In the genomic region with DNA sequence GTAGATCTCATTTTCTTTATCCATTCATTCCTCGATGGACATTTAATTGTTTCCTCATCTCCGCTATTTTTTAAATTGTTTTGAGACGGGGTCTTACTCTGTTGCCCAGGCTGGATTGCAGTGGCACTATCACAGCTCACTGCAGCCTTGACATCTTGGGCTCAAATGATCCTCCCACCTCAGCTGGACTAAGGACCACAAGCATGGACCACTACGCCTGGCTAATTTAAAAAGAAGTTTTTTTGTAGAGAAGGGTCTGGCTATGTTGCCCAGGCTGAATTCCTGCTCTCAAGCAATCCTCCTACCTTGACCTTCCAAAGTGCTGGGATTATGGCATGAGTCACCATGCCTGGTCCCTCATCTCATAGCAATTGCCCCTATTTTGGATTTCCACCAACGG, we compare ENCODE assay signal across 10 cellular contexts. TPM values are rescaled to one million over a fixed set of nuclear protein-coding genes. Genes with fewer than 3 reads are reported as not detected.
"Had no signal": no experiment of that assay in that cellular context is flagged by ENCODE, and none has a peak within 500 bp of the region (broad histone marks: within the 10 kb centered on the region; RNA-seq: fewer than 3 reads in every experiment).

No MANE protein-coding gene starts in this region.

- H3K9ac ChIP-seq: GM23248 had no signal

- H3K27ac ChIP-seq: GM23248 had no signal

- H3K4me3 Mint-ChIP-seq: GM23338, H9, HFFc6 had no signal

- H3K4me3 ChIP-seq: GM23248, GM23338, HAP-1 had no signal

- FAIRE-seq: H54 had no signal

- H3K9me3 Mint-ChIP-seq: GM23338, H9 had no signal

- H3K4me2 ChIP-seq: GM23338 had no signal

- DNase-seq: GM23248, GOT3, H9, HCEC 1CT, HFFc6 had no signal

- ATAC-seq: GM23338, HCT116 had no signal

- H2AFZ ChIP-seq: GM23248, GM23338 had no signal

- H3K9me3 ChIP-seq: HAP-1 had no signal

- H3K27ac Mint-ChIP-seq: GM23338, H9, HFFc6 had no signal

- H3K36me3 ChIP-seq: HAP-1 had no signal

RNA-seq across cellular contexts. Expression of gene TRIML1, which starts 7.0 kb away (rescaled TPM):
- total RNA-seq: GM23248, GM23338, H4, H9, HFFc6 had no signal
- polyA plus RNA-seq: GM23248, GM23338 had no signal

RNA-seq across cellular contexts. Expression of gene TRIML2, which starts 22.8 kb away (rescaled TPM):
- total RNA-seq: GM23248 had no signal
- polyA plus RNA-seq: GM23248 had no signal
